Comparison of ENCODE assay signal across 13 cellular contexts in genomic region chr3:161026612-161027217, GRCh38.
DNase-seq lines count a peak whose midpoint lies in the region; TF ChIP-seq lines count a peak whose summit lies in the region.
"Had no signal": no experiment of that assay in that cellular context is flagged by ENCODE, and none has a peak within 500 bp of the region (broad histone marks: within the 10 kb centered on the region; RNA-seq: fewer than 3 reads in every experiment).

No MANE protein-coding gene starts in this region.

- H3K4me1 Mint-ChIP-seq in mesothelial cell of epicardium, result peaks cover 11% of the 10 kb centered on the region
- H3K4me1 Mint-ChIP-seq: B cell had no signal

- peaks cover 26% of the 10 kb centered on the region for H3K9me3 Mint-ChIP-seq in mesothelial cell of epicardium

- peak; percentile 26 for DNase-seq in HT-29 (ENCODE audit: low spot score)
- DNase-seq in iPS-NIHi11 (ENCODE audit: low spot score), result peak; percentile 23
- DNase-seq in right atrium auricular region (ENCODE audit: low spot score), result no peak
- no peak for DNase-seq in MV-4-11 (lab: John Stamatoyannopoulos, UW)
- DNase-seq in mesothelial cell of epicardium (ENCODE audit: low spot score in 2 of 2, unreplicated experiment in 2 of 2), result no peak
- DNase-seq: Calu3; CD8-positive, alpha-beta T cell; DMS79 treated with DMSO at 0.1 percent for 48 hours; H9 had no signal

- TF ChIP-seq CTCF in OCI-LY3 (IDR thresholded peaks at IDR 0.05; ENCODE audit: low read depth, low read length) (no peak), right atrium auricular region (IDR thresholded peaks at IDR 0.05) (no peak), mesothelial cell of epicardium (IDR thresholded peaks at IDR 0.05; ENCODE audit: unreplicated experiment) (no peak)

- peaks cover 4% of the 10 kb centered on the region for H3K36me3 ChIP-seq in OCI-LY3 (replicated peaks; ENCODE audit: low read depth, low read length)
- H3K36me3 ChIP-seq in right atrium auricular region, result no peaks in the 10 kb centered on the region

- H3K4me3 ChIP-seq in OCI-LY3 (ENCODE audit: low read length) (no peak overlapping the region), right atrium auricular region (no peak overlapping the region)
- H3K4me3 ChIP-seq: BLaER1 treated with 17β-estradiol and CSF1 and Interleukin-3, amounts not matched to agents 10 nM and 100 nM; GM12878 had no signal

- H3K4me2 ChIP-seq in OCI-LY3 (ENCODE audit: low read length), result no peak overlapping the region
- H3K4me2 ChIP-seq: BLaER1 treated with 17β-estradiol and CSF1 and Interleukin-3, amounts not matched to agents 10 nM and 100 nM had no signal

- no peaks in the 10 kb centered on the region for H3K27me3 ChIP-seq in OCI-LY3 (ENCODE audit: low read depth, low read length)
- H3K27me3 ChIP-seq in right atrium auricular region, result no peaks in the 10 kb centered on the region
- H3K27me3 ChIP-seq: BLaER1 treated with 17β-estradiol and CSF1 and Interleukin-3, amounts not matched to agents 10 nM and 100 nM had no signal

- no peaks in the 10 kb centered on the region for H4K20me1 ChIP-seq in OCI-LY3 (ENCODE audit: insufficient read depth, low read length)
- H4K20me1 ChIP-seq: BLaER1 treated with 17β-estradiol and CSF1 and Interleukin-3, amounts not matched to agents 10 nM and 100 nM had no signal

- H3K4me3 Mint-ChIP-seq in mesothelial cell of epicardium, result no peak overlapping the region
- H3K4me3 Mint-ChIP-seq: B cell; CD8-positive, alpha-beta T cell; H9 had no signal

- no peak overlapping the region for H2AFZ ChIP-seq in OCI-LY3 (ENCODE audit: low read depth, low read length)

- H3K27me3 Mint-ChIP-seq in mesothelial cell of epicardium (ENCODE audit: low read depth), result no peaks in the 10 kb centered on the region
- H3K27me3 Mint-ChIP-seq: B cell had no signal

- no peak overlapping the region for H3K9ac ChIP-seq in OCI-LY3 (ENCODE audit: low read length)
- H3K9ac ChIP-seq: BLaER1 treated with 17β-estradiol and CSF1 and Interleukin-3, amounts not matched to agents 10 nM and 100 nM had no signal

- H3K9me3 ChIP-seq in OCI-LY3 (ENCODE audit: insufficient read depth, low read length) (peaks cover 11% of the 10 kb centered on the region; the same call in 1 of the 2 replicates), right atrium auricular region (peaks cover 0 to 20% of the 10 kb centered on the region in 2 donors)

- peaks cover 12% of the 10 kb centered on the region for H3K36me3 Mint-ChIP-seq in mesothelial cell of epicardium

- H3K4me1 ChIP-seq in OCI-LY3 (ENCODE audit: low read length) (peaks cover 15% of the 10 kb centered on the region), right atrium auricular region (no peaks in the 10 kb centered on the region)

- H3K27ac ChIP-seq in OCI-LY3 (ENCODE audit: low read length) (peak overlapping the region; percentile 53), right atrium auricular region (no peak overlapping the region)
- H3K27ac ChIP-seq: BLaER1 treated with 17β-estradiol and CSF1 and Interleukin-3, amounts not matched to agents 10 nM and 100 nM had no signal

- H3K27ac Mint-ChIP-seq in mesothelial cell of epicardium, result no peak overlapping the region
- H3K27ac Mint-ChIP-seq: B cell; CD8-positive, alpha-beta T cell had no signal

- no peaks in the 10 kb centered on the region for H3K79me2 ChIP-seq in OCI-LY3 (ENCODE audit: low read length)

Comparison
In these comparisons a context has a peak if more than half of its experiments do, and no peak if none do; other contexts are left out.
1. DNase-seq: peak in HT-29 (single experiment) and iPS-NIHi11 (single experiment); none in right atrium auricular region (single experiment), MV-4-11 (single experiment) and mesothelial cell of epicardium (0 of 2).